ENCODE assay signal across 8 cellular contexts in genomic region chr19:41352609-41353465, GRCh38. TPM values are rescaled to one million over a fixed set of nuclear protein-coding genes. Genes with fewer than 3 reads are reported as not detected.
DNase-seq lines count a peak whose midpoint lies in the region; ATAC-seq lines count a peak whose summit lies in the region.

No MANE protein-coding gene starts in this region.

- H3K27me3 ChIP-seq in naive thymus-derived CD4-positive, alpha-beta T cell (ENCODE audit: control insufficient read depth in 2 of 2, insufficient read depth in 2 of 2, low read length in 2 of 2) = no peaks in the 10 kb centered on the region

- peak; percentile 73 for DNase-seq in NCI-H82 (lab: John Stamatoyannopoulos, UW)
- no peak for DNase-seq in NCI-H82 treated with DMSO at 0.1 percent for 48 hours (lab: John Stamatoyannopoulos, UW; ENCODE audit: unreplicated experiment)
- DNase-seq in NOMO-1 (lab: John Stamatoyannopoulos, UW; ENCODE audit: unreplicated experiment in 2 of 2) = peak; percentile 59 to 70
- DNase-seq in activated CD8-positive, alpha-beta memory T cell treated with anti-CD3 and anti-CD28 coated beads, Interleukin-2, amount 50 U/mL, for 48 hours = peak; percentile 90
- peak; percentile 66 to 85 (median 72) for DNase-seq in naive thymus-derived CD4-positive, alpha-beta T cell
- DNase-seq in stimulated activated naive CD4-positive, alpha-beta T cell treated with Interleukin-2 at 50 U/mL for 16 hours (lab: John Stamatoyannopoulos, UW) = peak; percentile 65
- DNase-seq in NCI-H446 (lab: John Stamatoyannopoulos, UW) = no peak

- intact Hi-C loops in naive thymus-derived CD4-positive, alpha-beta T cell (cut with micrococcal nuclease) = loop anchor here (1.0 to 10.0 kb wide), 10 partner anchors 45 to 1521 kb away; partner anchors contain the start of genes SERTAD3 (in 2 of the 2), DYRK1B (in 1 of the 2), MIA (in 1 of the 2) and RAB4B (in 1 of the 2)

- no peaks in the 10 kb centered on the region for H3K9me3 ChIP-seq in naive thymus-derived CD4-positive, alpha-beta T cell (ENCODE audit: control insufficient read depth in 2 of 3, low read length in 3 of 3)

- POLR2A ChIA-PET in naive thymus-derived CD4-positive, alpha-beta T cell (lab: Charles Lee) = interaction anchor here (0.5 to 9.2 kb wide), 21 partner anchors 11 to 216 kb away, joined by 3 to 127 read pairs (median 4); partner anchors contain the start of genes B9D2, BCKDHA, CCDC97 and DMAC2

- H3K4me1 Mint-ChIP-seq in naive thymus-derived CD4-positive, alpha-beta T cell = peaks cover 53 to 70% (median 57%) of the 10 kb centered on the region in 7 donors

- H3K9me3 Mint-ChIP-seq in naive thymus-derived CD4-positive, alpha-beta T cell = peaks cover 0 to 6% (median 0%) of the 10 kb centered on the region in 11 donors

- H3K4me3 ChIP-seq in naive thymus-derived CD4-positive, alpha-beta T cell (ENCODE audit: low read length) = peak overlapping the region; percentile 94

- peak; percentile 1 for ATAC-seq in esophagus mucosa
- ATAC-seq in naive thymus-derived CD4-positive, alpha-beta T cell = peak; percentile 14

- peaks cover 4 to 39% (median 9%) of the 10 kb centered on the region in 5 donors for H3K36me3 Mint-ChIP-seq in naive thymus-derived CD4-positive, alpha-beta T cell

- H3K27me3 Mint-ChIP-seq in naive thymus-derived CD4-positive, alpha-beta T cell = no peaks in the 10 kb centered on the region

- H3K27ac Mint-ChIP-seq in naive thymus-derived CD4-positive, alpha-beta T cell = peak overlapping the region; percentile 92 to 99 (median 96)

- CTCF ChIA-PET in naive thymus-derived CD4-positive, alpha-beta T cell (lab: Charles Lee) = interaction anchor here (0.8 to 3.4 kb wide), 16 partner anchors 11 to 575 kb away, joined by 3 to 39 read pairs (median 4); partner anchors contain the start of genes B9D2, DMAC2, HNRNPUL1 and RAB4B

- peak overlapping the region; percentile 96 for H3K27ac ChIP-seq in naive thymus-derived CD4-positive, alpha-beta T cell (ENCODE audit: low read depth, low read length)

- peaks cover 4 to 26% (median 4%) of the 10 kb centered on the region in 3 experiments for H3K36me3 ChIP-seq in naive thymus-derived CD4-positive, alpha-beta T cell (ENCODE audit: control insufficient read depth in 2 of 3, insufficient read depth in 3 of 3, low read length in 3 of 3)

- H3K4me1 ChIP-seq in naive thymus-derived CD4-positive, alpha-beta T cell (ENCODE audit: control insufficient read depth in 2 of 2, insufficient read depth in 2 of 2, low read length in 2 of 2) = peaks cover 42 to 68% of the 10 kb centered on the region in 2 donors

- peak overlapping the region; percentile 92 to 100 (median 98) for H3K4me3 Mint-ChIP-seq in naive thymus-derived CD4-positive, alpha-beta T cell

RNA-seq across cellular contexts. Expression of gene TGFB1, which starts 0.9 kb away (rescaled TPM):
- 53.8 TPM for total RNA-seq in esophagus mucosa
- 100 to 1,000 TPM in 3 of 5 experiments, 10 to 100 TPM in 2; 91.2 to 322 (median 185) TPM for total RNA-seq in naive thymus-derived CD4-positive, alpha-beta T cell
- 10 to 100 TPM; 31.4 to 62.3 TPM for polyA plus RNA-seq in naive thymus-derived CD4-positive, alpha-beta T cell

RNA-seq across cellular contexts. Expression of gene B9D2, which starts 11.1 kb away (rescaled TPM):
- 4.3 TPM for total RNA-seq in esophagus mucosa
- 10 to 100 TPM; 11.6 to 38.9 (median 12.5) TPM for total RNA-seq in naive thymus-derived CD4-positive, alpha-beta T cell
- polyA plus RNA-seq in naive thymus-derived CD4-positive, alpha-beta T cell = 10 to 100 TPM; 18.0 to 20.5 TPM

RNA-seq across cellular contexts. Expression of gene TMEM91, which starts 23.5 kb away (rescaled TPM):
- 20.0 TPM for total RNA-seq in esophagus mucosa
- 10 to 100 TPM in 4 of 5 experiments, 1 to 10 TPM in 1; 8.2 to 18.1 (median 16.0) TPM for total RNA-seq in naive thymus-derived CD4-positive, alpha-beta T cell
- 1 to 10 TPM; 5.2 to 8.6 TPM for polyA plus RNA-seq in naive thymus-derived CD4-positive, alpha-beta T cell

RNA-seq across cellular contexts. Expression of gene CCDC97, which starts 42.9 kb away (rescaled TPM):
- total RNA-seq in esophagus mucosa = 19.3 TPM
- total RNA-seq in naive thymus-derived CD4-positive, alpha-beta T cell = 10 to 100 TPM; 35.9 to 56.5 (median 49.1) TPM
- polyA plus RNA-seq in naive thymus-derived CD4-positive, alpha-beta T cell = 10 to 100 TPM; 22.3 to 27.6 TPM

RNA-seq across cellular contexts. Expression of gene EXOSC5, which starts 44.3 kb away (rescaled TPM):
- total RNA-seq in esophagus mucosa = 15.7 TPM
- 10 to 100 TPM; 15.0 to 37.5 (median 20.6) TPM for total RNA-seq in naive thymus-derived CD4-positive, alpha-beta T cell
- polyA plus RNA-seq in naive thymus-derived CD4-positive, alpha-beta T cell = 10 to 100 TPM; 76.0 to 84.8 TPM

Comparison
In these comparisons a context has a peak if more than half of its experiments do, and no peak if none do; other contexts are left out.
1. DNase-seq: peak in NCI-H82 (single experiment), NOMO-1 (2 of 2), activated CD8-positive, alpha-beta memory T cell treated with anti-CD3 and anti-CD28 coated beads, Interleukin-2, amount 50 U/mL, for 48 hours (single experiment), naive thymus-derived CD4-positive, alpha-beta T cell (9 of 9) and stimulated activated naive CD4-positive, alpha-beta T cell treated with Interleukin-2 at 50 U/mL for 16 hours (single experiment); none in NCI-H82 treated with DMSO at 0.1 percent for 48 hours (single experiment) and NCI-H446 (0 of 2).